ENCODE assay signal across 18 cellular contexts in the genomic region with DNA sequence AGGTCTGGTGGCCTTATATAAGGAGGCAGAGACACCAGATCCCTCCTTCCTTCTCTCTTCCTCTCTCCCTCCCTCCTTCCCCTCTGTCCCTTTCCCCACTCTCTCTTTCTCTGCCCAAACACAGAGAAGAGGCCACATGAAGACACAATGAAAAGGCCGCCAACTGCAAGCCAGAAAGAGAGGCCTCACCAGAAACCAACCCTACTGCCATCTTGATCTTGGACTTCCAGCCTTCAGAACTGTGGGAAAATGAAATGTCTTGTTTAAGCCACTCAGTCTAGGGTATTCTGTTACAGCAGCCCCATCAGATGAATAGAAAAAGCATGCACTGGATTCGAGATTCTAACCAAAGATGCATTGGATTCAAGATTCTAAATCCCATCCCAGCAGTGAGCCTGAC.
"Had no signal": no experiment of that assay in that cellular context is flagged by ENCODE, and none has a peak within 500 bp of the region (broad histone marks: within the 10 kb centered on the region; RNA-seq: fewer than 3 reads in every experiment).

No MANE protein-coding gene starts in this region.

- H3K36me3 ChIP-seq: esophagus muscularis mucosa, neutrophil, transverse colon had no signal

- H3K4me3 ChIP-seq: body of pancreas, coronary artery, esophagus muscularis mucosa, lung, transverse colon had no signal

- H3K27ac ChIP-seq: coronary artery, esophagus muscularis mucosa, neutrophil, transverse colon had no signal

- H3K27me3 Mint-ChIP-seq: activated CD8-positive, alpha-beta T cell treated with anti-CD3 and anti-CD28 coated beads for 36 hours had no signal

- H3K9me3 ChIP-seq: body of pancreas, esophagus muscularis mucosa, neutrophil, transverse colon had no signal

- H3K4me3 Mint-ChIP-seq: activated CD8-positive, alpha-beta T cell treated with anti-CD3 and anti-CD28 coated beads for 36 hours had no signal

- DNase-seq: activated CD8-positive, alpha-beta memory T cell treated with anti-CD3 and anti-CD28 coated beads, Interleukin-2, amount 50 U/mL, for 4 hours; activated CD8-positive, alpha-beta T cell treated with anti-CD3 and anti-CD28 coated beads for 36 hours; activated naive CD4-positive, alpha-beta T cell treated with anti-CD3 and anti-CD28 coated beads, Interleukin-2, amount 50 U/mL, for 16 hours; amygdala; central memory CD4-positive, alpha-beta T cell; effector CD4-positive, alpha-beta T cell; islet precursor cell; SHP77 treated with DMSO at 0.1 percent for 48 hours; stimulated activated CD4-positive, alpha-beta T cell treated with anti-CD3 and anti-CD28 coated beads, Interleukin-12 subunit alpha, Interleukin-12 subunit beta, amount 100 ng/mL, for 4 hours; stimulated activated CD4-positive, alpha-beta T cell treated with anti-CD3 and anti-CD28 coated beads, Interleukin-2, amount 100 ng/mL, for 24 hours; transverse colon had no signal

- ATAC-seq: activated CD4-positive, CD25-positive, alpha-beta regulatory T cell treated with anti-CD3 and anti-CD28 coated beads, Interleukin-2, amount 50 U/mL, for 24 hours; activated CD8-positive, alpha-beta T cell treated with anti-CD3 and anti-CD28 coated beads for 36 hours; body of pancreas; SK-N-SH treated with all-trans-retinoic acid at 6 μM for 48 hours had no signal

- H3K27me3 ChIP-seq: body of pancreas, esophagus muscularis mucosa, neutrophil, transverse colon had no signal
